1 cellular context compared by ENCODE assay signal in genomic region chr2:69827796-69828540, GRCh38.
TF ChIP-seq lines count a peak whose summit lies in the region.

No MANE protein-coding gene starts in this region.

TF ChIP-seq in HepG2, 621 proteins besides CTCF, POLR2A, EP300 and RAD21 (continued from another document and continues in another):
- TF ChIP-seq ZNF318 (CRISPR knock-in tag; IDR thresholded peaks at IDR 0.05) (0 out of 2 replicates have a peak, but pooled peaks have one; percentile 40), ISX (CRISPR knock-in tag; conservative IDR thresholded peaks at IDR 0.05) (no peak), HOXA7 (CRISPR knock-in tag; IDR thresholded peaks at IDR 0.05) (peak; percentile 77; the same call in 1 of the 2 replicates), ZNF224 (CRISPR knock-in tag; IDR thresholded peaks at IDR 0.05) (no peak), ZBTB38 (CRISPR knock-in tag; IDR thresholded peaks at IDR 0.05) (peak; percentile 51; the same call in 1 of the 2 replicates), MAF1 (CRISPR knock-in tag; IDR thresholded peaks at IDR 0.05; ENCODE audit: borderline replicate concordance) (no peak), NFIC (IDR thresholded peaks at IDR 0.05; ENCODE audit: low read length) (0 out of 2 replicates have a peak, but pooled peaks have one; percentile 13), ZNF510 (CRISPR knock-in tag; IDR thresholded peaks at IDR 0.05; ENCODE audit: low read depth) (no peak), ZNF367 (CRISPR knock-in tag; IDR thresholded peaks at IDR 0.05; ENCODE audit: borderline replicate concordance) (no peak), FOXA1 (IDR thresholded peaks at IDR 0.05) (no peak), FOXA1 (CRISPR knock-in tag; IDR thresholded peaks at IDR 0.05) (no peak), ZBTB10 (CRISPR knock-in tag; IDR thresholded peaks at IDR 0.05; ENCODE audit: borderline replicate concordance) (no peak), HNRNPUL1 (IDR thresholded peaks at IDR 0.05; ENCODE audit: low read depth, low read length) (no peak), CBFB (CRISPR knock-in tag; IDR thresholded peaks at IDR 0.05) (no peak), ZNF660 (CRISPR knock-in tag; IDR thresholded peaks at IDR 0.05; ENCODE audit: borderline replicate concordance, low read depth) (no peak), ZNF33B (CRISPR knock-in tag; IDR thresholded peaks at IDR 0.05) (no peak), ZNF619 (CRISPR knock-in tag; IDR thresholded peaks at IDR 0.05) (no peak), PCBP2 (optimal IDR thresholded peaks at IDR 0.05; ENCODE audit: low read depth, low read length, poor library complexity, severe bottlenecking) (no peak), ZNF10 (CRISPR knock-in tag; IDR thresholded peaks at IDR 0.05; ENCODE audit: borderline replicate concordance, low read depth) (no peak), ZNF263 (CRISPR knock-in tag; IDR thresholded peaks at IDR 0.05) (no peak), GMEB2 (CRISPR knock-in tag; IDR thresholded peaks at IDR 0.05; ENCODE audit: low read depth) (no peak), ZNF446 (CRISPR knock-in tag; IDR thresholded peaks at IDR 0.05) (0 out of 2 replicates have a peak, but pooled peaks have one; percentile 26), GATAD2A (CRISPR knock-in tag; IDR thresholded peaks at IDR 0.05) (no peak), SKIL (CRISPR knock-in tag; IDR thresholded peaks at IDR 0.05; ENCODE audit: borderline replicate concordance) (no peak), SP5 (CRISPR knock-in tag; IDR thresholded peaks at IDR 0.05; ENCODE audit: borderline replicate concordance, low read depth) (0 out of 2 replicates have a peak, but pooled peaks have one; percentile 12), FOSL2 (CRISPR knock-in tag; IDR thresholded peaks at IDR 0.05) (peak; percentile 18; the same call in 1 of the 2 replicates), TBL1XR1 (IDR thresholded peaks at IDR 0.05; ENCODE audit: borderline replicate concordance, low read length, partially characterized antibody) (no peak), ZNF703 (CRISPR knock-in tag; IDR thresholded peaks at IDR 0.05; ENCODE audit: borderline replicate concordance) (no peak), ZNF501 (CRISPR knock-in tag; IDR thresholded peaks at IDR 0.05) (peak; percentile 34; the same call in 1 of the 2 replicates), ETV6 (CRISPR knock-in tag; conservative IDR thresholded peaks at IDR 0.05) (no peak), PHF5A (CRISPR knock-in tag; IDR thresholded peaks at IDR 0.05; ENCODE audit: low read depth, unreplicated experiment) (no peak)
- TF ChIP-seq, protein P1, sequence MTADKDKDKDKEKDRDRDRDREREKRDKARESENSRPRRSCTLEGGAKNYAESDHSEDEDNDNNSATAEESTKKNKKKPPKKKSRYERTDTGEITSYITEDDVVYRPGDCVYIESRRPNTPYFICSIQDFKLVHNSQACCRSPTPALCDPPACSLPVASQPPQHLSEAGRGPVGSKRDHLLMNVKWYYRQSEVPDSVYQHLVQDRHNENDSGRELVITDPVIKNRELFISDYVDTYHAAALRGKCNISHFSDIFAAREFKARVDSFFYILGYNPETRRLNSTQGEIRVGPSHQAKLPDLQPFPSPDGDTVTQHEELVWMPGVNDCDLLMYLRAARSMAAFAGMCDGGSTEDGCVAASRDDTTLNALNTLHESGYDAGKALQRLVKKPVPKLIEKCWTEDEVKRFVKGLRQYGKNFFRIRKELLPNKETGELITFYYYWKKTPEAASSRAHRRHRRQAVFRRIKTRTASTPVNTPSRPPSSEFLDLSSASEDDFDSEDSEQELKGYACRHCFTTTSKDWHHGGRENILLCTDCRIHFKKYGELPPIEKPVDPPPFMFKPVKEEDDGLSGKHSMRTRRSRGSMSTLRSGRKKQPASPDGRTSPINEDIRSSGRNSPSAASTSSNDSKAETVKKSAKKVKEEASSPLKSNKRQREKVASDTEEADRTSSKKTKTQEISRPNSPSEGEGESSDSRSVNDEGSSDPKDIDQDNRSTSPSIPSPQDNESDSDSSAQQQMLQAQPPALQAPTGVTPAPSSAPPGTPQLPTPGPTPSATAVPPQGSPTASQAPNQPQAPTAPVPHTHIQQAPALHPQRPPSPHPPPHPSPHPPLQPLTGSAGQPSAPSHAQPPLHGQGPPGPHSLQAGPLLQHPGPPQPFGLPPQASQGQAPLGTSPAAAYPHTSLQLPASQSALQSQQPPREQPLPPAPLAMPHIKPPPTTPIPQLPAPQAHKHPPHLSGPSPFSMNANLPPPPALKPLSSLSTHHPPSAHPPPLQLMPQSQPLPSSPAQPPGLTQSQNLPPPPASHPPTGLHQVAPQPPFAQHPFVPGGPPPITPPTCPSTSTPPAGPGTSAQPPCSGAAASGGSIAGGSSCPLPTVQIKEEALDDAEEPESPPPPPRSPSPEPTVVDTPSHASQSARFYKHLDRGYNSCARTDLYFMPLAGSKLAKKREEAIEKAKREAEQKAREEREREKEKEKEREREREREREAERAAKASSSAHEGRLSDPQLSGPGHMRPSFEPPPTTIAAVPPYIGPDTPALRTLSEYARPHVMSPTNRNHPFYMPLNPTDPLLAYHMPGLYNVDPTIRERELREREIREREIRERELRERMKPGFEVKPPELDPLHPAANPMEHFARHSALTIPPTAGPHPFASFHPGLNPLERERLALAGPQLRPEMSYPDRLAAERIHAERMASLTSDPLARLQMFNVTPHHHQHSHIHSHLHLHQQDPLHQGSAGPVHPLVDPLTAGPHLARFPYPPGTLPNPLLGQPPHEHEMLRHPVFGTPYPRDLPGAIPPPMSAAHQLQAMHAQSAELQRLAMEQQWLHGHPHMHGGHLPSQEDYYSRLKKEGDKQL (CRISPR knock-in tag; IDR thresholded peaks at IDR 0.05; ENCODE audit: low read depth), result no peak
- TF ChIP-seq, protein P2, sequence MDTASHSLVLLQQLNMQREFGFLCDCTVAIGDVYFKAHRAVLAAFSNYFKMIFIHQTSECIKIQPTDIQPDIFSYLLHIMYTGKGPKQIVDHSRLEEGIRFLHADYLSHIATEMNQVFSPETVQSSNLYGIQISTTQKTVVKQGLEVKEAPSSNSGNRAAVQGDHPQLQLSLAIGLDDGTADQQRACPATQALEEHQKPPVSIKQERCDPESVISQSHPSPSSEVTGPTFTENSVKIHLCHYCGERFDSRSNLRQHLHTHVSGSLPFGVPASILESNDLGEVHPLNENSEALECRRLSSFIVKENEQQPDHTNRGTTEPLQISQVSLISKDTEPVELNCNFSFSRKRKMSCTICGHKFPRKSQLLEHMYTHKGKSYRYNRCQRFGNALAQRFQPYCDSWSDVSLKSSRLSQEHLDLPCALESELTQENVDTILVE (CRISPR knock-in tag; IDR thresholded peaks at IDR 0.05), result no peak
- TF ChIP-seq, protein P3, sequence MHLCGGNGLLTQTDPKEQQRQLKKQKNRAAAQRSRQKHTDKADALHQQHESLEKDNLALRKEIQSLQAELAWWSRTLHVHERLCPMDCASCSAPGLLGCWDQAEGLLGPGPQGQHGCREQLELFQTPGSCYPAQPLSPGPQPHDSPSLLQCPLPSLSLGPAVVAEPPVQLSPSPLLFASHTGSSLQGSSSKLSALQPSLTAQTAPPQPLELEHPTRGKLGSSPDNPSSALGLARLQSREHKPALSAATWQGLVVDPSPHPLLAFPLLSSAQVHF (CRISPR knock-in tag; IDR thresholded peaks at IDR 0.05), result no peak
